In the genomic region with DNA sequence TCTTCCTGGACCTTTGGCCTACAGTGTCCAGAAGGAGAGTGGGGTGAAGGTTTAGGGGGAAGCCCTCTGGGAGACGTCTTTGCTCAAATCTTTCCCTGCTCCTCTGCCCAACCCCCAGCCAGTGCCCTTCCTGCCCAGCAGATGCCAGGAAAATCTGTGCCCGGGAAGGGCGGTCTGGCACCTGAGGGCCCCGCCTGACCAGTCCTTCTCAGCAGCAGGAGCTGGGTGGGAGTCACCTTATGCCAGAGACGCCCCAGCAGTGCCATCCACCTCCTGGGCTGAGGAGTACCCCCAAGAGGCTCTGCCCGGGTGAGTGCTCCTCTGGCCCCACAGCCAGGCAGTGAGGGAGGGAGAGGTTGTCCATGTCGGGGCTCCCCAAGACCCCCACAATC, we compare ENCODE assay signal across 23 cellular contexts. TPM values are rescaled to one million over a fixed set of nuclear protein-coding genes. Genes with fewer than 3 reads are reported as not detected.
DNase-seq lines count a peak whose midpoint lies in the region; ATAC-seq and TF ChIP-seq lines count a peak whose summit lies in the region.
"Had no signal": no experiment of that assay in that cellular context is flagged by ENCODE, and none has a peak within 500 bp of the region (broad histone marks: within the 10 kb centered on the region; RNA-seq: fewer than 3 reads in every experiment).

No MANE protein-coding gene starts in this region.

- no peak for DNase-seq in GM23338 (ENCODE audit: low spot score)
- no peak for DNase-seq in caudate nucleus (lab: John Stamatoyannopoulos, UW)
- DNase-seq in islet precursor cell: peak; percentile 43
- no peak for DNase-seq in neuronal stem cell (ENCODE audit: low spot score)
- DNase-seq in AML-193 (lab: John Stamatoyannopoulos, UW): no peak
- DNase-seq: CD4-positive, alpha-beta memory T cell; DMS53; EL; KG1; NCI-H1105 treated with DMSO at 0.1 percent for 48 hours; NCI-H1694; NCI-H2227 treated with DMSO at 0.1 percent for 48 hours; NCI-H510A treated with DMSO at 0.1 percent for 48 hours; NCI-H82; PC-3; RPMI8226; SIG-M5 had no signal

- peaks cover 34% of the 10 kb centered on the region for H3K4me1 Mint-ChIP-seq in GM23338
- H3K4me1 Mint-ChIP-seq: CD4-positive, alpha-beta memory T cell had no signal

- H2BK12ac ChIP-seq in neuronal stem cell (ENCODE audit: low read length): no peak overlapping the region

- ATAC-seq in GM23338 (no peak), HG02852 (IDR thresholded peaks at IDR 0.05; ENCODE audit: unreplicated experiment) (no peak), GM19351 (IDR thresholded peaks at IDR 0.05; ENCODE audit: unreplicated experiment) (no peak), HG03108 (IDR thresholded peaks at IDR 0.05; ENCODE audit: unreplicated experiment) (no peak)
- ATAC-seq: PC-3 had no signal

- no peak overlapping the region for H4K8ac ChIP-seq in neuronal stem cell (ENCODE audit: low read depth, low read length)

- no peak overlapping the region for H2BK5ac ChIP-seq in neuronal stem cell (ENCODE audit: low read length)

- TF ChIP-seq CTCF in GM23338 (conservative IDR thresholded peaks at IDR 0.05; ENCODE audit: low read depth in 2 of 2): no peak

- H3K27ac ChIP-seq in GM23338 (ENCODE audit: low read depth) (no peak overlapping the region), caudate nucleus (ENCODE audit: low read depth, low read length) (peak overlapping the region; percentile 97), neuronal stem cell (replicated peaks; ENCODE audit: low read length) (no peak overlapping the region)
- H3K27ac ChIP-seq: BLaER1 had no signal

- no peaks in the 10 kb centered on the region for H3K36me3 Mint-ChIP-seq in GM23338 (ENCODE audit: low read depth)
- H3K36me3 Mint-ChIP-seq: CD4-positive, alpha-beta memory T cell had no signal

- H3K9me3 Mint-ChIP-seq in GM23338: no peaks in the 10 kb centered on the region
- H3K9me3 Mint-ChIP-seq: CD4-positive, alpha-beta memory T cell had no signal

- H3K14ac ChIP-seq in neuronal stem cell (ENCODE audit: low read length): peak overlapping the region; percentile 43

- H2BK15ac ChIP-seq in neuronal stem cell (ENCODE audit: low read length): no peak overlapping the region

- H3K4me1 ChIP-seq in GM23338 (ENCODE audit: insufficient read depth): peaks cover 33% of the 10 kb centered on the region
- peaks cover 15 to 50% of the 10 kb centered on the region in 2 donors for H3K4me1 ChIP-seq in neuronal stem cell (ENCODE audit: control insufficient read depth in 2 of 2, insufficient read depth in 1 of 2, low read depth in 1 of 2, low read length in 2 of 2)

- no peak overlapping the region for H4K91ac ChIP-seq in neuronal stem cell (ENCODE audit: low read depth, low read length, poor library complexity)

- no CpG with 5 or more reads among the region's 7 CpGs for WGBS in neuronal stem cell (ENCODE audit: extremely low coverage in 2 of 2, insufficient read length in 2 of 2, insufficient replicate concordance in 1 of 2), 2 donors

- peaks cover 94% of the 10 kb centered on the region for H3K27me3 Mint-ChIP-seq in GM23338 (ENCODE audit: insufficient read depth, low read depth, poor library complexity)

- no peak overlapping the region for H2AFZ ChIP-seq in GM23338
- no peak overlapping the region for H2AFZ ChIP-seq in neuronal stem cell (ENCODE audit: low read length)

- peak overlapping the region; percentile 51 for H3K18ac ChIP-seq in neuronal stem cell (ENCODE audit: low read length)

- no peaks in the 10 kb centered on the region for H3K79me2 ChIP-seq in GM23338 (replicated peaks; ENCODE audit: insufficient read depth)

- peaks cover 0 to 3% of the 10 kb centered on the region in 2 donors for H3K9me3 ChIP-seq in neuronal stem cell (replicated peaks in 1 of 2; ENCODE audit: control insufficient read depth in 2 of 2, insufficient read depth in 1 of 2, low read depth in 1 of 2, low read length in 2 of 2)
- H3K9me3 ChIP-seq: BLaER1, HAP-1 had no signal

- H3K4me3 Mint-ChIP-seq in GM23338: no peak overlapping the region
- H3K4me3 Mint-ChIP-seq: CD4-positive, alpha-beta memory T cell had no signal

- no peak overlapping the region for H2BK120ac ChIP-seq in neuronal stem cell (ENCODE audit: low read depth, low read length)

- no peaks in the 10 kb centered on the region for H3K9me2 ChIP-seq in GM23338 (ENCODE audit: insufficient read depth)

- H3K4me3 ChIP-seq in GM23338: no peak overlapping the region
- H3K4me3 ChIP-seq in neuronal stem cell (ENCODE audit: low read length in 2 of 2): peak overlapping the region in 1 of 2 donors; percentile 28
- H3K4me3 ChIP-seq: BLaER1, GM12878, HAP-1 had no signal

- no peak overlapping the region for H3K9ac ChIP-seq in neuronal stem cell (ENCODE audit: low read depth, low read length, poor library complexity)
- H3K9ac ChIP-seq: BLaER1 had no signal

- peaks cover 14% of the 10 kb centered on the region; the same call in 1 of the 2 replicates for H3F3A ChIP-seq in GM23338 (replicated peaks; ENCODE audit: low read depth)

- no peak overlapping the region for H3K4ac ChIP-seq in neuronal stem cell (ENCODE audit: low read length)

- no peaks in the 10 kb centered on the region; the same call in 1 of the 2 replicates for H4K20me1 ChIP-seq in GM23338 (replicated peaks; ENCODE audit: insufficient read depth)
- H4K20me1 ChIP-seq: BLaER1 had no signal

- no peak overlapping the region for H3K27ac Mint-ChIP-seq in GM23338
- H3K27ac Mint-ChIP-seq: CD4-positive, alpha-beta memory T cell had no signal

- H3K4me2 ChIP-seq in GM23338 (peak overlapping the region; percentile 73; the same call in 1 of the 2 replicates), neuronal stem cell (ENCODE audit: insufficient read depth, low read length, poor library complexity, severe bottlenecking) (no peak overlapping the region)
- H3K4me2 ChIP-seq: BLaER1 had no signal

- H3K36me3 ChIP-seq in GM23338 (ENCODE audit: insufficient read depth) (no peaks in the 10 kb centered on the region), neuronal stem cell (replicated peaks in 1 of 2; ENCODE audit: control insufficient read depth in 2 of 2, insufficient read depth in 2 of 2, low read length in 2 of 2) (no peaks in the 10 kb centered on the region)
- H3K36me3 ChIP-seq: BLaER1, HAP-1 had no signal

- no peak overlapping the region for H3K23ac ChIP-seq in neuronal stem cell (ENCODE audit: low read depth, low read length, poor library complexity)

- H3K27me3 ChIP-seq in GM23338 (ENCODE audit: insufficient read depth): peaks cover 100% of the 10 kb centered on the region
- peaks cover 0 to 73% (median 7%) of the 10 kb centered on the region in 3 experiments for H3K27me3 ChIP-seq in neuronal stem cell (ENCODE audit: control insufficient read depth in 3 of 3, insufficient read depth in 3 of 3, low read depth in 1 of 3, low read length in 3 of 3)
- H3K27me3 ChIP-seq: BLaER1 had no signal

- H2AK5ac ChIP-seq in neuronal stem cell (ENCODE audit: low read depth, low read length): peak overlapping the region; percentile 76

- H3K79me1 ChIP-seq in neuronal stem cell (ENCODE audit: low read depth, low read length): no peaks in the 10 kb centered on the region

TF ChIP-seq in GM23338, 12 proteins besides CTCF, POLR2A, EP300 and RAD21:
- TF ChIP-seq EZH2phosphoT487 (IDR thresholded peaks at IDR 0.05; ENCODE audit: unreplicated experiment) (no peak), JUNB (IDR thresholded peaks at IDR 0.05; ENCODE audit: unreplicated experiment) (no peak)

RNA-seq across cellular contexts. Expression of a gene that starts 14.9 kb away (rescaled TPM):
- total RNA-seq in GM23338 (2014; rRNA removed; shearing (Covaris generic)): 5.6 and 7.9 TPM in 2 replicates
- 2.7 TPM in 2 replicates for polyA plus RNA-seq in GM23338 (2016; fragmentation: Nextera tagmentation; extraction: Ambion mirVana)
- 0.70 TPM for polyA plus RNA-seq in neuronal stem cell (2013, experiment 1 of 2)
- 0.76 TPM for polyA plus RNA-seq in neuronal stem cell (2013, experiment 2 of 2)

RNA-seq across cellular contexts. Expression of a gene that starts 34.6 kb away (rescaled TPM):
- total RNA-seq in GM23338 (2014; rRNA removed; shearing (Covaris generic)): 45.3 and 47.8 TPM in 2 replicates
- polyA plus RNA-seq in GM23338 (2016; fragmentation: Nextera tagmentation; extraction: Ambion mirVana): 27.9 and 28.6 TPM in 2 replicates
- 28.4 TPM for polyA plus RNA-seq in neuronal stem cell (2013, experiment 1 of 2)
- polyA plus RNA-seq in neuronal stem cell (2013, experiment 2 of 2): 24.9 TPM

RNA-seq across cellular contexts. Expression of a gene that starts 50.0 kb away (rescaled TPM):
- total RNA-seq in GM23338 (2014; rRNA removed; shearing (Covaris generic)): 23.5 and 26.9 TPM in 2 replicates
- 13.2 and 17.5 TPM in 2 replicates for polyA plus RNA-seq in GM23338 (2016; fragmentation: Nextera tagmentation; extraction: Ambion mirVana)
- polyA plus RNA-seq in neuronal stem cell (2013, experiment 1 of 2): 27.4 TPM
- polyA plus RNA-seq in neuronal stem cell (2013, experiment 2 of 2): 27.8 TPM
